In the genomic region with DNA sequence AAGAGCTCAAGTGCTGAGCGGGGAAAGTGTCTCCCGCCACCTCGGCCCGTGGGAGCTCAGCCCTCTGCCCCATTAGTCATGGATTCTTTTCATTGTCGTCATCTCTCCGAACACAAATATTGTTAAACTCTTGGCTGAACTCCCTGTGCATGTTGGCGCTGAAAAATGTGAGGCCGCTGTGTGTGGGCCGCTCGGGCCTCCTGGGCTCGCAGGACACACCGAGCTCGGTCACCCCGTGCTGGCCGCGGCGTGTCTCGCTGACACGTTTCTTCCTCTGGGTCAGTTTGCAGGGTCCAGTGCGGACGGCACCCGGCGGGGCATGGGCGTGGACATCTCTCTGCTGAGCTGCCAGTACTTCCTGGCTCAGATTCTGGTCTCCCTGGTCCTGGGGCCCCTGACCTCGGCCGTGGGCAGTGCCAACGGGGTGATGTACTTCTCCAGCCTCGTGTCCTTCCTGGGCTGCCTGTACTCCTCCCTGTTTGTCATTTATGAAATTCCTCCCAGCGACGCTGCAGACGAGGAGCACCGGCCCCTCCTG, we compare ENCODE assay signal across 10 cellular contexts. TPM values are rescaled to one million over a fixed set of nuclear protein-coding genes. Genes with fewer than 3 reads are reported as not detected.
A peak's percentile ranks its signal among the peaks of the same experiment; 100 is the strongest.
DNase-seq lines count a peak whose midpoint lies in the region; ATAC-seq and TF ChIP-seq lines count a peak whose summit lies in the region.
"Had no signal": no experiment of that assay in that cellular context is flagged by ENCODE, and none has a peak within 500 bp of the region (broad histone marks: within the 10 kb centered on the region; RNA-seq: fewer than 3 reads in every experiment).

No MANE protein-coding gene starts in this region.

- H3K79me2 ChIP-seq in trophoblast cell (ENCODE audit: control insufficient read depth, insufficient read depth, low read length, poor library complexity): no peaks in the 10 kb centered on the region

- peak overlapping the region; percentile 22 for H2BK120ac ChIP-seq in trophoblast cell (ENCODE audit: insufficient read depth, low read length, poor library complexity)

- H3K14ac ChIP-seq in trophoblast cell (ENCODE audit: low read length): peak overlapping the region; percentile 7

- H2AFZ ChIP-seq in trophoblast cell (ENCODE audit: insufficient read depth, low read length, poor library complexity): no peak overlapping the region

- no peak overlapping the region for H3K18ac ChIP-seq in trophoblast cell (ENCODE audit: low read length)

- no peak overlapping the region for H3K9ac ChIP-seq in trophoblast cell (ENCODE audit: low read length)

- H4K8ac ChIP-seq in trophoblast cell (ENCODE audit: low read depth, low read length): no peak overlapping the region

- no peaks in the 10 kb centered on the region for H3K27me3 ChIP-seq in trophoblast cell (ENCODE audit: insufficient read depth, low read length)

- peak overlapping the region; percentile 72 for H4K91ac ChIP-seq in trophoblast cell (ENCODE audit: low read depth, low read length)

- H3K4me2 ChIP-seq in trophoblast cell (ENCODE audit: low read length): no peak overlapping the region

- peaks cover 18 to 20% of the 10 kb centered on the region in 2 experiments for H3K4me1 ChIP-seq in trophoblast cell (ENCODE audit: control insufficient read depth in 1 of 2, insufficient read depth in 2 of 2, low read length in 2 of 2)

- H3K9me3 ChIP-seq in trophoblast cell (ENCODE audit: insufficient read depth, low read depth, low read length): no peaks in the 10 kb centered on the region

- H3K4me3 ChIP-seq in foreskin fibroblast (ENCODE audit: low read depth in 1 of 2, low read length in 2 of 2): peak overlapping the region in 1 of 2 donors; percentile 38
- H3K4me3 ChIP-seq in trophoblast cell (ENCODE audit: low read depth, low read length): no peak overlapping the region
- H3K4me3 ChIP-seq: SK-N-MC had no signal

- peak; percentile 58 for DNase-seq in SW480 (ENCODE audit: low spot score)
- peak; percentile 96 to 98 for DNase-seq in foreskin fibroblast
- DNase-seq in trophoblast cell: peak; percentile 79 to 90
- no peak for DNase-seq in cerebellar cortex (ENCODE audit: low spot score)
- DNase-seq in NCI-H2029 treated with DMSO at 0.1 percent for 48 hours (lab: John Stamatoyannopoulos, UW): no peak
- no peak for DNase-seq in NCI-H526 treated with DMSO at 0.1 percent for 48 hours (lab: John Stamatoyannopoulos, UW)
- DNase-seq: effector CD4-positive, alpha-beta T cell had no signal

- no peak for ATAC-seq in HG03469 (IDR thresholded peaks at IDR 0.05; ENCODE audit: unreplicated experiment)

- WGBS in trophoblast cell (ENCODE audit: extremely low coverage, insufficient coverage, insufficient read length): no CpG with 5 or more reads among the region's 32 CpGs

- no peak overlapping the region for H3K23ac ChIP-seq in trophoblast cell (ENCODE audit: low read length)

- H2AK5ac ChIP-seq in trophoblast cell (ENCODE audit: low read length): peak overlapping the region; percentile 62

- peaks cover 21% of the 10 kb centered on the region for H3K79me1 ChIP-seq in trophoblast cell (ENCODE audit: low read length)

- no peak overlapping the region for H3K4ac ChIP-seq in trophoblast cell (ENCODE audit: low read depth, low read length)

- peaks cover 0 to 3% of the 10 kb centered on the region in 2 experiments for H3K36me3 ChIP-seq in trophoblast cell (ENCODE audit: control insufficient read depth in 1 of 2, insufficient read depth in 2 of 2, low read length in 2 of 2)

- peak overlapping the region; percentile 2 for H2BK12ac ChIP-seq in trophoblast cell (ENCODE audit: low read length)

- H2BK5ac ChIP-seq in trophoblast cell (ENCODE audit: low read depth, low read length, poor library complexity): peak overlapping the region; percentile 7

- TF ChIP-seq CTCF in C4-2B (conservative IDR thresholded peaks at IDR 0.05) (no peak), foreskin fibroblast (IDR thresholded peaks at IDR 0.05; ENCODE audit: low read depth, low read length) (no peak)

- peak overlapping the region; percentile 47 for H3K27ac ChIP-seq in C4-2B
- H3K27ac ChIP-seq in trophoblast cell (ENCODE audit: low read depth, low read length): no peak overlapping the region
- H3K27ac ChIP-seq: SK-N-MC had no signal

- no peak overlapping the region for H4K12ac ChIP-seq in trophoblast cell (ENCODE audit: low read depth, low read length)

RNA-seq across cellular contexts. Expression of a gene that starts 25.6 kb away (rescaled TPM):
- polyA plus RNA-seq in trophoblast cell (2013): 0.49 and 0.65 TPM in 2 replicates

Comparison
In these comparisons a context has a peak if more than half of its experiments do, and no peak if none do; other contexts are left out.
1. DNase-seq: peak in SW480 (single experiment), foreskin fibroblast (2 of 2) and trophoblast cell (2 of 2); none in cerebellar cortex (single experiment), NCI-H2029 treated with DMSO at 0.1 percent for 48 hours (single experiment) and NCI-H526 treated with DMSO at 0.1 percent for 48 hours (single experiment).